ENCODE assay signal across 1 cellular context in the genomic region with DNA sequence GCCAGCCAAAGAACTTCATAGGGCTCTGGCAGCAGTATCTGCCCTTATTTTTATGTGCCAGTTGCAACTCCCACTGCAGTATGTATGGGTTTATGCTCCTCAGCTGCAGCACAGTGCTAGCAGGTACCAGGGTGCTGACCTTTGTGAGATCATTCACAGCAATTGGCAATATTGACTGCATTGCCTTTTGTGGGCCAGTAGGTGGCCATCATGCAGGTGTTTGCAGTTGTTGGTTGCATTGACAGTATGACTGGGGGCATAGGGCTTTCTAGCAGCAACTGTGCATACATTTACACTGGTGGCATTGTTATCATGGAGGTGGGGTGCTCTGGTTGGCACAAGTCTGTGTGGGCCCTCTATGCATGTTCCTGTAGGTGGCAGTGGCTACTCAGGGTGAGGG.
TF ChIP-seq lines count a peak whose summit lies in the region.

No MANE protein-coding gene starts in this region.

TF ChIP-seq in IMR-90, 13 proteins besides CTCF, POLR2A, EP300 and RAD21 (continued from another document):
- TF ChIP-seq ELK1 (IDR thresholded peaks at IDR 0.05; ENCODE audit: borderline replicate concordance, low read depth, low read length) (no peak), SMC3 (IDR thresholded peaks at IDR 0.05; ENCODE audit: low read depth, low read length) (no peak)
